In genomic region chr10:33937259-33937658, GRCh38 we compare ENCODE assay signal across 21 cellular contexts.
DNase-seq lines count a peak whose midpoint lies in the region; FAIRE-seq and TF ChIP-seq lines count a peak whose summit lies in the region.
"Had no signal": no experiment of that assay in that cellular context is flagged by ENCODE, and none has a peak within 500 bp of the region (broad histone marks: within the 10 kb centered on the region; RNA-seq: fewer than 3 reads in every experiment).

No MANE protein-coding gene starts in this region.

- no peaks in the 10 kb centered on the region for H3K36me3 ChIP-seq in HEK293 (ENCODE audit: control insufficient read depth in 2 of 2, insufficient read depth in 1 of 2, low read length in 2 of 2)
- H3K36me3 ChIP-seq: BE2C, SJSA1 had no signal

- TF ChIP-seq CTCF in HEK293 (tag by site-specific recombination; IDR thresholded peaks at IDR 0.05): no peak
- no peak for TF ChIP-seq CTCF in nephron (IDR thresholded peaks at IDR 0.05; ENCODE audit: unreplicated experiment in 3 of 3)
- no peak for TF ChIP-seq CTCF in type B pancreatic cell (conservative IDR thresholded peaks at IDR 0.05)

- peaks cover 36% of the 10 kb centered on the region for H3K4me1 Mint-ChIP-seq in nephron
- H3K4me1 Mint-ChIP-seq in type B pancreatic cell (ENCODE audit: unreplicated experiment): peaks cover 47% of the 10 kb centered on the region
- H3K4me1 Mint-ChIP-seq in activated T-helper 2 cell treated with anti-CD3 and anti-CD28 coated beads, Interferon-gamma antibody, Interleukin-2, Interleukin-4, amounts not matched to agents 10 μg/mL and 5 μg/mL and 100 μg/mL, durations not matched to agents 14 hours and 24 hours and 36 hours (ENCODE audit: low read depth): no peaks in the 10 kb centered on the region

- H3K27ac Mint-ChIP-seq in nephron (peak overlapping the region; percentile 83 to 87 (median 84)), type B pancreatic cell (peak overlapping the region; percentile 2)
- H3K27ac Mint-ChIP-seq in activated T-helper 2 cell treated with anti-CD3 and anti-CD28 coated beads, Interferon-gamma antibody, Interleukin-2, Interleukin-4, amounts not matched to agents 10 μg/mL and 5 μg/mL and 100 μg/mL, durations not matched to agents 14 hours and 24 hours and 36 hours: no peak overlapping the region

- CTCF ChIA-PET in HEK293 (lab: Yijun Ruan, JAX): no interaction called here

- DNase-seq in type B pancreatic cell (ENCODE audit: extremely low spot score, unreplicated experiment) (no peak), DMS79 (lab: John Stamatoyannopoulos, UW) (no peak)
- no peak for DNase-seq in activated T-helper 2 cell treated with anti-CD3 and anti-CD28 coated beads, Interferon-gamma antibody, Interleukin-2, Interleukin-4, amounts not matched to agents 10 μg/mL and 5 μg/mL and 100 μg/mL, durations not matched to agents 14 hours and 24 hours and 36 hours (ENCODE audit: low spot score)
- no peak for DNase-seq in stimulated activated CD8-positive, alpha-beta memory T cell treated with anti-CD3 and anti-CD28 coated beads, Interleukin-4, amount 100 ng/mL, for 48 hours
- DNase-seq: BE2C, DMS53, EL, HCEC 1CT, Kasumi-1, NCI-H1694 treated with DMSO at 0.1 percent for 48 hours, NCI-H2081 treated with DMSO at 0.1 percent for 48 hours, NCI-H2171 treated with DMSO at 0.1 percent for 48 hours, NCI-H446, NCI-H526, OCI-M1 had no signal

- H3K4me1 ChIP-seq in HEK293 (ENCODE audit: control insufficient read depth, insufficient read depth, low read length): no peaks in the 10 kb centered on the region
- H3K4me1 ChIP-seq: SJSA1 had no signal

- no peaks in the 10 kb centered on the region for H3K9me3 Mint-ChIP-seq in nephron
- H3K9me3 Mint-ChIP-seq in type B pancreatic cell: peaks cover 5% of the 10 kb centered on the region
- no peaks in the 10 kb centered on the region for H3K9me3 Mint-ChIP-seq in activated T-helper 2 cell treated with anti-CD3 and anti-CD28 coated beads, Interferon-gamma antibody, Interleukin-2, Interleukin-4, amounts not matched to agents 10 μg/mL and 5 μg/mL and 100 μg/mL, durations not matched to agents 14 hours and 24 hours and 36 hours

- no peak overlapping the region for H3K27ac ChIP-seq in HEK293 (ENCODE audit: extremely low read depth, low read depth, low read length)
- H3K27ac ChIP-seq: SJSA1 had no signal

- POLR2A ChIA-PET in HEK293 (lab: Yijun Ruan, JAX): no interaction called here

- H3K4me3 Mint-ChIP-seq in nephron: peak overlapping the region; percentile 1 to 29 (median 3)
- peak overlapping the region; percentile 3 for H3K4me3 Mint-ChIP-seq in type B pancreatic cell
- H3K4me3 Mint-ChIP-seq in activated T-helper 2 cell treated with anti-CD3 and anti-CD28 coated beads, Interferon-gamma antibody, Interleukin-2, Interleukin-4, amounts not matched to agents 10 μg/mL and 5 μg/mL and 100 μg/mL, durations not matched to agents 14 hours and 24 hours and 36 hours (ENCODE audit: low read depth): no peak overlapping the region

- no peaks in the 10 kb centered on the region for H3K27me3 Mint-ChIP-seq in nephron (ENCODE audit: low read depth)
- H3K27me3 Mint-ChIP-seq in type B pancreatic cell: no peaks in the 10 kb centered on the region
- no peaks in the 10 kb centered on the region for H3K27me3 Mint-ChIP-seq in activated T-helper 2 cell treated with anti-CD3 and anti-CD28 coated beads, Interferon-gamma antibody, Interleukin-2, Interleukin-4, amounts not matched to agents 10 μg/mL and 5 μg/mL and 100 μg/mL, durations not matched to agents 14 hours and 24 hours and 36 hours (ENCODE audit: low read depth)

- FAIRE-seq in endometrium (lab: Jason Lieb, UNC): peak; percentile 31
- FAIRE-seq: D721Med, RCC 7860 had no signal

- H3K36me3 Mint-ChIP-seq in nephron (ENCODE audit: low read depth) (no peaks in the 10 kb centered on the region), type B pancreatic cell (no peaks in the 10 kb centered on the region)
- no peaks in the 10 kb centered on the region for H3K36me3 Mint-ChIP-seq in activated T-helper 2 cell treated with anti-CD3 and anti-CD28 coated beads, Interferon-gamma antibody, Interleukin-2, Interleukin-4, amounts not matched to agents 10 μg/mL and 5 μg/mL and 100 μg/mL, durations not matched to agents 14 hours and 24 hours and 36 hours (ENCODE audit: low read depth)

- no peaks in the 10 kb centered on the region for H3K9me3 ChIP-seq in HEK293 (ENCODE audit: control insufficient read depth, insufficient read depth, low read depth, low read length)
- H3K9me3 ChIP-seq: BE2C, SJSA1 had no signal

- intact Hi-C loops in activated T-helper 2 cell treated with anti-CD3 and anti-CD28 coated beads, Interferon-gamma antibody, Interleukin-2, Interleukin-4, amounts not matched to agents 10 μg/mL and 5 μg/mL and 100 μg/mL, durations not matched to agents 14 hours and 24 hours and 36 hours (cut with micrococcal nuclease): no loop called here

- no peak overlapping the region for H3K4me3 ChIP-seq in HEK293 (ENCODE audit: low read depth, low read length)
- H3K4me3 ChIP-seq: SJSA1 had no signal

TF ChIP-seq in HEK293, 187 proteins besides CTCF, POLR2A, EP300 and RAD21:
- TF ChIP-seq ZNF670 (tag by site-specific recombination; IDR thresholded peaks at IDR 0.05; ENCODE audit: low read depth) (no peak), WT1 (tag by site-specific recombination; IDR thresholded peaks at IDR 0.05) (peak; percentile 58; the same call in 1 of the 2 replicates)
